In genomic region chr21:32256873-32257620, GRCh38 we compare ENCODE assay signal across 8 cellular contexts. TPM values are rescaled to one million over a fixed set of nuclear protein-coding genes. Genes with fewer than 3 reads are reported as not detected.
DNase-seq lines count a peak whose midpoint lies in the region; ATAC-seq and TF ChIP-seq lines count a peak whose summit lies in the region.

No MANE protein-coding gene starts in this region.

- peaks cover 14% of the 10 kb centered on the region for H3K4me1 ChIP-seq in BE2C
- H3K4me1 ChIP-seq in muscle layer of colon (ENCODE audit: insufficient read depth, low read length): peaks cover 34% of the 10 kb centered on the region

- no peaks in the 10 kb centered on the region for H3K27me3 ChIP-seq in BE2C
- H3K27me3 ChIP-seq in muscle layer of colon (ENCODE audit: control insufficient read depth in 1 of 2, insufficient read depth in 2 of 2, low read length in 2 of 2): no peaks in the 10 kb centered on the region

- H3K9me3 ChIP-seq in BE2C (no peaks in the 10 kb centered on the region), muscle layer of colon (ENCODE audit: low read length) (no peaks in the 10 kb centered on the region)

- peak overlapping the region; percentile 25; the same call in 1 of the 2 replicates for H3K4me3 ChIP-seq in BE2C (ENCODE audit: low read depth, low read length)
- H3K4me3 ChIP-seq in muscle layer of colon (ENCODE audit: low read depth in 1 of 2, low read length in 2 of 2): peak overlapping the region; percentile 27 to 47

- no peaks in the 10 kb centered on the region for H3K36me3 ChIP-seq in BE2C
- H3K36me3 ChIP-seq in muscle layer of colon (ENCODE audit: insufficient read depth, low read length): no peaks in the 10 kb centered on the region

- ATAC-seq in GM21717 (IDR thresholded peaks at IDR 0.05; ENCODE audit: unreplicated experiment) (no peak), GM21786 (IDR thresholded peaks at IDR 0.05; ENCODE audit: unreplicated experiment) (no peak)

- DNase-seq in BE2C: peak; percentile 84
- peak; percentile 70 for DNase-seq in NCI-H2171 (lab: John Stamatoyannopoulos, UW)
- DNase-seq in dermis blood vessel endothelial cell: peak; percentile 96
- DNase-seq in stimulated activated naive CD4-positive, alpha-beta T cell (lab: John Stamatoyannopoulos, UW): no peak
- no peak for DNase-seq in GM19238 (ENCODE audit: insufficient read length, low spot score)

- TF ChIP-seq CTCF in BE2C (IDR thresholded peaks at IDR 0.05; ENCODE audit: low read depth, low read length): no peak

- H3K27ac ChIP-seq in muscle layer of colon (ENCODE audit: low read depth, low read length): peak overlapping the region; percentile 61

- H3K9ac ChIP-seq in muscle layer of colon (ENCODE audit: low read length): peak overlapping the region; percentile 30

RNA-seq across cellular contexts. Expression of gene MIS18A, which starts 21.8 kb away (rescaled TPM):
- 24.8 TPM for polyA plus RNA-seq in BE2C (2012; ENCODE audit: insufficient read depth, insufficient read length, low read depth)
- 6.8 and 11.3 TPM in 2 replicates for total RNA-seq in dermis blood vessel endothelial cell

RNA-seq across cellular contexts. Expression of gene MRAP, which starts 41.6 kb away (rescaled TPM):
- polyA plus RNA-seq in BE2C (2012; ENCODE audit: insufficient read depth, insufficient read length, low read depth): not detected
- not detected in 2 replicates for total RNA-seq in dermis blood vessel endothelial cell

Comparison
In these comparisons a context has a peak if more than half of its experiments do, and no peak if none do; other contexts are left out.
1. DNase-seq: peak in BE2C (single experiment), NCI-H2171 (single experiment) and dermis blood vessel endothelial cell (single experiment); none in stimulated activated naive CD4-positive, alpha-beta T cell (0 of 6) and GM19238 (single experiment).